9 cellular contexts compared by ENCODE assay signal in genomic region chr10:78623577-78624215, GRCh38.
DNase-seq lines count a peak whose midpoint lies in the region; ATAC-seq, FAIRE-seq and TF ChIP-seq lines count a peak whose summit lies in the region.
"Had no signal": no experiment of that assay in that cellular context is flagged by ENCODE, and none has a peak within 500 bp of the region (broad histone marks: within the 10 kb centered on the region; RNA-seq: fewer than 3 reads in every experiment).

No MANE protein-coding gene starts in this region.

- TF ChIP-seq CTCF in HepG2 (CRISPR knock-in tag; IDR thresholded peaks at IDR 0.05) (no peak), right lobe of liver (IDR thresholded peaks at IDR 0.05) (no peak), heart right ventricle (IDR thresholded peaks at IDR 0.05) (no peak)

- no peaks in the 10 kb centered on the region for H4K20me1 ChIP-seq in HepG2 (ENCODE audit: insufficient read depth, low read length)

- intact Hi-C loops in HepG2 (cut with micrococcal nuclease; ENCODE audit: unreplicated experiment), result no loop called here
- intact Hi-C loops in right lobe of liver (cut with DNase I), result no loop called here
- intact Hi-C loops in heart right ventricle (cut with DNase I), result no loop called here

- in situ Hi-C loops in HepG2 (cut with HindIII; ENCODE audit: extremely low pct_ligation_motif_present, low pct_unique_long_range_greater_than_20kb), result no loop called here

- no peaks in the 10 kb centered on the region for H3K79me2 ChIP-seq in HepG2 (ENCODE audit: insufficient read depth, low read length)

- H3K9me3 ChIP-seq in HepG2 (ENCODE audit: low read length), result no peaks in the 10 kb centered on the region
- no peaks in the 10 kb centered on the region for H3K9me3 ChIP-seq in right lobe of liver
- H3K9me3 ChIP-seq in heart right ventricle, result no peaks in the 10 kb centered on the region

- H3K4me2 ChIP-seq in HepG2 (ENCODE audit: low read depth, low read length), result no peak overlapping the region

- no TSS peak for BruUV-seq in HepG2 (replicated peaks; lab: Mats Ljungman, UMichigan)

- POLR2A ChIA-PET in HepG2 (lab: Yijun Ruan, JAX), result interaction anchor here (1.1 kb wide), 1 partner anchor 72 kb away, joined by 4 read pairs; no protein-coding TSS in a partner anchor

- H3K36me3 ChIP-seq in HepG2 (replicated peaks in 1 of 2; ENCODE audit: control insufficient read depth in 1 of 2, insufficient read depth in 2 of 2, low read length in 2 of 2) (no peaks in the 10 kb centered on the region), right lobe of liver (no peaks in the 10 kb centered on the region), heart right ventricle (no peaks in the 10 kb centered on the region)

- H3K4me1 ChIP-seq in HepG2 (ENCODE audit: insufficient read depth, low read length), result peaks cover 24% of the 10 kb centered on the region
- H3K4me1 ChIP-seq in right lobe of liver, result no peaks in the 10 kb centered on the region
- peaks cover 0 to 14% (median 9%) of the 10 kb centered on the region in 9 donors for H3K4me1 ChIP-seq in heart right ventricle

- H2AFZ ChIP-seq in HepG2 (ENCODE audit: low read length), result no peak overlapping the region

- no peak for ATAC-seq in HepG2
- no peak for ATAC-seq in right lobe of liver
- ATAC-seq in heart right ventricle, result peak; percentile 61 to 94 (median 78)
- no peak for ATAC-seq in GM21717 (IDR thresholded peaks at IDR 0.05; ENCODE audit: unreplicated experiment)

- H3K27ac ChIP-seq in HepG2 (ENCODE audit: extremely low read length, insufficient read depth, low read length), result no peak overlapping the region
- no peak overlapping the region for H3K27ac ChIP-seq in right lobe of liver
- peak overlapping the region in 3 of 10 donors; percentile 23 to 57 (median 30) for H3K27ac ChIP-seq in heart right ventricle

- H3K4me3 ChIP-seq in HepG2 (replicated peaks in 1 of 3; ENCODE audit: insufficient read depth in 1 of 3, low read depth in 2 of 3, low read length in 3 of 3) (no peak overlapping the region), right lobe of liver (no peak overlapping the region), heart right ventricle (no peak overlapping the region)

- peak; percentile 66 for DNase-seq in HepG2 (ENCODE audit: low spot score)
- DNase-seq in right lobe of liver, result no peak
- peak; percentile 87 for DNase-seq in RPMI7951 (ENCODE audit: low read depth)
- DNase-seq in heart right ventricle, result no peak
- DNase-seq in middle frontal gyrus (ENCODE audit: extremely low spot score, low spot score), result no peak
- no peak for DNase-seq in NK-92 (lab: John Stamatoyannopoulos, UW; ENCODE audit: unreplicated experiment)
- no peak for DNase-seq in Ammon's horn (ENCODE audit: low spot score)

- H3K27me3 ChIP-seq in HepG2 (ENCODE audit: control insufficient read depth in 1 of 2, insufficient read depth in 2 of 2, low read length in 2 of 2) (peaks cover under 1 to 4% of the 10 kb centered on the region in 2 experiments; a peak in 2 of 5 replicates), right lobe of liver (no peaks in the 10 kb centered on the region), heart right ventricle (no peaks in the 10 kb centered on the region)

- 0% methylated on average over 4 of the region's 4 CpGs for WGBS in HepG2 (ENCODE audit: low lambda C conversion rate)
- WGBS in right lobe of liver (ENCODE audit: insufficient coverage, low coverage, low lambda C conversion rate, missing lambda C conversion rate), result 51% methylated on average over 4 of the region's 4 CpGs
- 32 to 38% methylated on average over 4 of the region's 4 CpGs for WGBS in heart right ventricle, 2 donors

- TF ChIP-seq POLR2A in HepG2 (IDR thresholded peaks at IDR 0.05; ENCODE audit: insufficient read depth in 1 of 2, low read depth in 2 of 2, low read length in 2 of 2) (no peak), right lobe of liver (IDR thresholded peaks at IDR 0.05) (no peak)

- CTCF ChIA-PET in HepG2 (lab: Yijun Ruan, JAX; ENCODE audit: low intra/inter-chr PET ratio, low total read pairs), result no interaction called here

- TF ChIP-seq EP300 in HepG2 (IDR thresholded peaks at IDR 0.05; ENCODE audit: low read depth in 2 of 2, low read length in 2 of 2), result no peak
- TF ChIP-seq EP300 in HepG2 (CRISPR knock-in tag; IDR thresholded peaks at IDR 0.05; ENCODE audit: borderline replicate concordance), result no peak

- no peak for FAIRE-seq in HepG2 (lab: Jason Lieb, UNC)
- FAIRE-seq: G401.6 had no signal

- no peak for TF ChIP-seq RAD21 in HepG2 (CRISPR knock-in tag; IDR thresholded peaks at IDR 0.05)

- no peak overlapping the region for H3K9ac ChIP-seq in HepG2 (ENCODE audit: insufficient read depth, low read depth, low read length)

TF ChIP-seq in HepG2, 621 proteins besides CTCF, POLR2A, EP300 and RAD21:
- TF ChIP-seq MAZ (IDR thresholded peaks at IDR 0.05; ENCODE audit: borderline replicate concordance, low read depth, low read length) (no peak), MAZ (CRISPR knock-in tag; IDR thresholded peaks at IDR 0.05; ENCODE audit: low read depth) (no peak), FOSL2 (CRISPR knock-in tag; IDR thresholded peaks at IDR 0.05) (peak; percentile 73), ARID5B (CRISPR knock-in tag; IDR thresholded peaks at IDR 0.05) (0 out of 2 replicates have a peak, but pooled peaks have one; percentile 50), SP140L (CRISPR knock-in tag; IDR thresholded peaks at IDR 0.05; ENCODE audit: borderline replicate concordance) (no peak), THRA (CRISPR knock-in tag; IDR thresholded peaks at IDR 0.05; ENCODE audit: borderline replicate concordance) (peak; percentile 50; the same call in 1 of the 2 replicates), RARA (CRISPR knock-in tag; IDR thresholded peaks at IDR 0.05) (peak; percentile 92), RXRB (CRISPR knock-in tag; IDR thresholded peaks at IDR 0.05; ENCODE audit: borderline replicate concordance) (peak; percentile 75), FOXA1 (IDR thresholded peaks at IDR 0.05) (no peak), FOXA1 (CRISPR knock-in tag; IDR thresholded peaks at IDR 0.05) (no peak), SKI (IDR thresholded peaks at IDR 0.05; ENCODE audit: partially characterized antibody) (peak; percentile 32), HMG20A (CRISPR knock-in tag; IDR thresholded peaks at IDR 0.05; ENCODE audit: borderline replicate concordance) (peak; percentile 55; the same call in 1 of the 2 replicates)

Comparison
In these comparisons a context has a peak if more than half of its experiments do, and no peak if none do; other contexts are left out.
1. DNase-seq: peak in HepG2 (single experiment) and RPMI7951 (single experiment); none in right lobe of liver (0 of 3), heart right ventricle (0 of 2), middle frontal gyrus (single experiment), NK-92 (single experiment) and Ammon's horn (single experiment).
2. ATAC-seq: peak in heart right ventricle (8 of 8); none in HepG2 (single experiment), right lobe of liver (0 of 4) and GM21717 (single experiment).